20 cellular contexts compared by ENCODE assay signal in the genomic region with DNA sequence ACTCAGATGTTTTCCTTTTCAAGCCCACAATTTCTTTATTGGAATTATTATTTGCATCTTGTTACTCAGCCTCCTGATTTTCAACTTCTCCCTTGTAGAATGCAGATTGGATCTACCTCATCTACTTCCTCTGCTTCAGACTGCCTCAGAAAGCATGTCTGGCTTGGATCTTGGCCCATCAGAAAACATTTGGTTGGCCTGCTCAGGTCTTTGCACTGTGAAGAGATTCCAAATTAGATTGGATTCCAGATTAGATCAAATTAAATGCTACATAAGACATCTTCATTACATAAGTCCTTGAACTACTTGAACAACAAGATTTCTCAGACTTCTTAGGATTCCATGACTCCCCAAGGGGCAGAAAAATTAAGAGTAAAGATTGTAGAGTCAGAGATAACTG.
DNase-seq lines count a peak whose midpoint lies in the region; TF ChIP-seq lines count a peak whose summit lies in the region.
"Had no signal": no experiment of that assay in that cellular context is flagged by ENCODE, and none has a peak within 500 bp of the region (broad histone marks: within the 10 kb centered on the region; RNA-seq: fewer than 3 reads in every experiment).

No MANE protein-coding gene starts in this region.

- peak; percentile 9 to 30 for DNase-seq in NOMO-1 (lab: John Stamatoyannopoulos, UW; ENCODE audit: unreplicated experiment in 2 of 2)
- no peak for DNase-seq in NOMO-1 treated with dmso at 0.1 percent for 144 hours (lab: John Stamatoyannopoulos, UW; ENCODE audit: unreplicated experiment)
- DNase-seq in MV-4-11 (lab: John Stamatoyannopoulos, UW), result peak; percentile 77
- peak; percentile 35 for DNase-seq in SK-N-DZ (ENCODE audit: low spot score)
- DNase-seq in amygdala (lab: John Stamatoyannopoulos, UW), result no peak
- DNase-seq in DMS79 treated with DMSO at 0.1 percent for 48 hours (lab: John Stamatoyannopoulos, UW), result no peak
- no peak for DNase-seq in thyroid gland
- DNase-seq in NCI-H187 (lab: John Stamatoyannopoulos, UW), result no peak
- DNase-seq: 8988T; ACHN; CD4-positive, CD25-positive, alpha-beta regulatory T cell; DMS153; NCI-H2029 treated with DMSO at 0.1 percent for 48 hours; NCI-H2227 treated with DMSO at 0.1 percent for 48 hours; NCI-H526 treated with DMSO at 0.1 percent for 48 hours; Right ventricle myocardium superior; RPMI8226; SW 1271 had no signal

- H3K4me3 ChIP-seq in thyroid gland (replicated peaks in 1 of 3), result no peak overlapping the region
- H3K4me3 ChIP-seq: GM12878, SK-N-MC had no signal

- intact Hi-C loops in thyroid gland (cut with DNase I), result no loop called here

- H3K4me1 ChIP-seq in thyroid gland, result no peaks in the 10 kb centered on the region

- no peak overlapping the region for H3K27ac ChIP-seq in thyroid gland
- H3K27ac ChIP-seq: SK-N-MC had no signal

- no peaks in the 10 kb centered on the region for H3K9me3 ChIP-seq in thyroid gland

- H3K36me3 ChIP-seq in thyroid gland, result no peaks in the 10 kb centered on the region

- no peaks in the 10 kb centered on the region for H3K27me3 ChIP-seq in thyroid gland

- TF ChIP-seq POLR2A in thyroid gland (IDR thresholded peaks at IDR 0.05), result no peak

- no peak for TF ChIP-seq CTCF in thyroid gland (IDR thresholded peaks at IDR 0.05)

Comparison
In these comparisons a context has a peak if more than half of its experiments do, and no peak if none do; other contexts are left out.
1. DNase-seq: peak in NOMO-1 (2 of 2), MV-4-11 (single experiment) and SK-N-DZ (single experiment); none in NOMO-1 treated with dmso at 0.1 percent for 144 hours (single experiment), amygdala (0 of 56), DMS79 treated with DMSO at 0.1 percent for 48 hours (single experiment), thyroid gland (0 of 2) and NCI-H187 (0 of 2).